ENCODE assay signal across 33 cellular contexts in genomic region chr4:61411241-61411640, GRCh38.
"Had no signal": no experiment of that assay in that cellular context is flagged by ENCODE, and none has a peak within 500 bp of the region (broad histone marks: within the 10 kb centered on the region; RNA-seq: fewer than 3 reads in every experiment).

No MANE protein-coding gene starts in this region.

- H3K27ac ChIP-seq: body of pancreas, brain microvascular endothelial cell, breast epithelium, cardiac muscle cell, VCaP had no signal

- H3K4me3 ChIP-seq: body of pancreas, breast epithelium, cardiac muscle cell had no signal

- H3K9me3 ChIP-seq: body of pancreas, breast epithelium had no signal

- ATAC-seq: activated CD8-positive, alpha-beta T cell treated with anti-CD3 and anti-CD28 coated beads for 36 hours; activated naive CD4-positive, alpha-beta T cell treated with anti-CD3 and anti-CD28 coated beads, Interleukin-2, amount 50 U/mL, for 72 hours; activated T-cell treated with anti-CD3 and anti-CD28 coated beads, Interleukin-2, amount 50 U/mL, for 4 hours; activated T-cell treated with anti-CD3 and anti-CD28 coated beads, Interleukin-2, amount 50 U/mL, for 72 hours; activated T-helper 17 cell treated with anti-CD3 and anti-CD28 coated beads, Interleukin-2, amount 50 U/mL, for 72 hours; body of pancreas had no signal

- DNase-seq: activated B cell treated with CpG ODN at 0.5 μM for 24 hours; activated CD4-positive, alpha-beta memory T cell treated with anti-CD3 and anti-CD28 coated beads for 36 hours; activated CD4-positive, alpha-beta T cell treated with anti-CD3 and anti-CD28 coated beads for 4 hours; activated CD4-positive, alpha-beta T cell treated with anti-CD3 and anti-CD28 coated beads, Interleukin-2, amount 10 ng/mL, durations not matched to agents 24 days and 14 days; activated CD4-positive, alpha-beta T cell treated with anti-CD3 and anti-CD28 coated beads, Interleukin-2, amount 50 U/mL, for 1 hour; activated CD4-positive, alpha-beta T cell treated with anti-CD3 and anti-CD28 coated beads, Interleukin-2, amount 50 U/mL, for 4 hours; activated CD4-positive, CD25-positive, alpha-beta regulatory T cell treated with anti-CD3 and anti-CD28 coated beads, Interleukin-2, amount 50 U/mL, for 72 hours; activated CD8-positive, alpha-beta memory T cell treated with anti-CD3 and anti-CD28 coated beads, Interleukin-2, amount 50 U/mL, for 4 hours; activated CD8-positive, alpha-beta T cell treated with anti-CD3 and anti-CD28 coated beads for 36 hours; activated effector memory CD4-positive, alpha-beta T cell treated with anti-CD3 and anti-CD28 coated beads, Interleukin-2, amount 50 U/mL, for 16 hours; activated gamma-delta T cell treated with Interleukin-2 at 50 U/mL for 16 hours; activated naive CD4-positive, alpha-beta T cell; activated naive CD4-positive, alpha-beta T cell treated with anti-CD3 and anti-CD28 coated beads for 36 hours; activated naive CD4-positive, alpha-beta T cell treated with anti-CD3 and anti-CD28 coated beads, Interleukin-2, amount 50 U/mL, for 16 hours; activated naive CD8-positive, alpha-beta T cell treated with anti-CD3 and anti-CD28 coated beads for 36 hours; activated T-cell treated with anti-CD3 and anti-CD28 coated beads for 4 hours; activated T-cell treated with anti-CD3 and anti-CD28 coated beads, Interleukin-2, amount 50 U/mL, for 1 hour; activated T-cell treated with anti-CD3 and anti-CD28 coated beads, Interleukin-2, amount 50 U/mL, for 4 hours; activated T-cell treated with anti-CD3 and anti-CD28 coated beads, Interleukin-2, amount 50 U/mL, for 72 hours; amniotic stem cell; aorta; body of pancreas; brain microvascular endothelial cell; caudate nucleus; cerebellar nuclear complex; T-helper 1 cell; T-helper 2 cell; T-helper 9 cell had no signal

- H3K36me3 ChIP-seq: brain microvascular endothelial cell, breast epithelium, cardiac muscle cell had no signal

- H3K27me3 ChIP-seq: body of pancreas, brain microvascular endothelial cell, breast epithelium, cardiac muscle cell had no signal
